In the genomic region with DNA sequence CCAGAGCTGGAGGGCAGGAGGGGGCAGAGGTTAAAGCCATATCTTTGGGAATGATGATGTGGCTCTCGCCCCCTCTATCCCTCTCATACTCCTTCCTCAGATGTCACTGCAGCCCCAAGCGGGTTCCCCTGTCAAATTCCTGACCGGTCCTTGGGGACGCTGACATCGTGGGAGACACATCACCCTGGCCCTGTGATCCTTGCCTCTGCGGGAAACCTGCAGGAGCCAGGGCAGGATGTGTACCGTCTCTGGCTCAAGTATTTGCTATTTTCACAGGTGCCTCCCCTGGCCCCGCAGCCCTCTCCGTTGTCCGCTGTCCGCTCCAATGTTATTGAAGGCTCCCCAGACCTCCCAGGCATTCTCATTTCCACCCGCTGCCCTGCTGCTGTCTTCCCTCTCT, we compare ENCODE assay signal across 15 cellular contexts.
DNase-seq lines count a peak whose midpoint lies in the region; ATAC-seq and TF ChIP-seq lines count a peak whose summit lies in the region.
"Had no signal": no experiment of that assay in that cellular context is flagged by ENCODE, and none has a peak within 500 bp of the region (broad histone marks: within the 10 kb centered on the region; RNA-seq: fewer than 3 reads in every experiment).

No MANE protein-coding gene starts in this region.

- peak overlapping the region; percentile 63 for H2AFZ ChIP-seq in smooth muscle cell (ENCODE audit: low read depth)

- H3K36me3 Mint-ChIP-seq in HFFc6 (ENCODE audit: low read depth), result no peaks in the 10 kb centered on the region
- H3K36me3 Mint-ChIP-seq in nephron progenitor cell (ENCODE audit: low read depth), result no peaks in the 10 kb centered on the region

- H3K27ac ChIP-seq in brain microvascular endothelial cell (peak overlapping the region; percentile 79), smooth muscle cell (ENCODE audit: low read depth) (peak overlapping the region; percentile 89), adrenal gland (peak overlapping the region in 2 of 5 donors; percentile 26 to 74), Peyer's patch (no peak overlapping the region)
- H3K27ac ChIP-seq: SJCRH30 had no signal

- H3K9me3 ChIP-seq in smooth muscle cell (replicated peaks; ENCODE audit: low read depth) (no peaks in the 10 kb centered on the region), adrenal gland (replicated peaks in 1 of 3) (no peaks in the 10 kb centered on the region), Peyer's patch (no peaks in the 10 kb centered on the region)
- H3K9me3 ChIP-seq: SJCRH30 had no signal

- H3K79me2 ChIP-seq in smooth muscle cell (ENCODE audit: low read depth), result no peaks in the 10 kb centered on the region

- in situ Hi-C loops in brain microvascular endothelial cell (cut with HindIII; ENCODE audit: low pct_ligation_motif_present, low sequenced_read_pairs), result no loop called here

- TF ChIP-seq CTCF in HFFc6 (IDR thresholded peaks at IDR 0.05) (no peak), brain microvascular endothelial cell (IDR thresholded peaks at IDR 0.05; ENCODE audit: low read depth, low read length, missing control alignments) (no peak), nephron progenitor cell (IDR thresholded peaks at IDR 0.05) (no peak), smooth muscle cell (IDR thresholded peaks at IDR 0.05; ENCODE audit: borderline replicate concordance, insufficient read depth, poor library complexity, severe bottlenecking) (no peak), adrenal gland (IDR thresholded peaks at IDR 0.05) (no peak), Peyer's patch (IDR thresholded peaks at IDR 0.05) (no peak)

- H3K27ac Mint-ChIP-seq in HFFc6 (0 out of 2 replicates have a peak overlapping the region, but pooled peaks have one; percentile 7), nephron progenitor cell (peak overlapping the region; percentile 54)
- H3K27ac Mint-ChIP-seq: CD4-positive, alpha-beta T cell; H9 had no signal

- no peaks in the 10 kb centered on the region for H3K36me3 ChIP-seq in brain microvascular endothelial cell (replicated peaks)
- H3K36me3 ChIP-seq in smooth muscle cell (ENCODE audit: low read depth), result no peaks in the 10 kb centered on the region
- no peaks in the 10 kb centered on the region for H3K36me3 ChIP-seq in adrenal gland (replicated peaks in 1 of 2)
- no peaks in the 10 kb centered on the region for H3K36me3 ChIP-seq in Peyer's patch
- H3K36me3 ChIP-seq: SJCRH30 had no signal

- H3F3A ChIP-seq in smooth muscle cell (ENCODE audit: low read depth), result peaks cover 5% of the 10 kb centered on the region

- H3K4me1 ChIP-seq in smooth muscle cell (ENCODE audit: low read depth) (peaks cover 21% of the 10 kb centered on the region), adrenal gland (replicated peaks in 1 of 2) (peaks cover 0 to 12% of the 10 kb centered on the region in 2 donors), Peyer's patch (no peaks in the 10 kb centered on the region)
- H3K4me1 ChIP-seq: SJCRH30 had no signal

- H3K9me3 Mint-ChIP-seq in HFFc6, result peaks cover 5% of the 10 kb centered on the region; the same call in 1 of the 2 replicates
- peaks cover 7% of the 10 kb centered on the region for H3K9me3 Mint-ChIP-seq in nephron progenitor cell
- H3K9me3 Mint-ChIP-seq: CD4-positive, alpha-beta T cell had no signal

- no peak for DNase-seq in HFFc6
- DNase-seq in brain microvascular endothelial cell, result no peak
- DNase-seq in nephron progenitor cell, result peak; percentile 52
- no peak for DNase-seq in smooth muscle cell (lab: John Stamatoyannopoulos, UW; ENCODE audit: unreplicated experiment)
- DNase-seq in adrenal gland, result no peak
- no peak for DNase-seq in Peyer's patch
- DNase-seq: CD4-positive, alpha-beta T cell; H9; MV-4-11; NCI-H446; OCI-M1 had no signal

- H4K20me1 ChIP-seq in smooth muscle cell (ENCODE audit: low read depth), result no peaks in the 10 kb centered on the region

- H3K27me3 ChIP-seq in brain microvascular endothelial cell (replicated peaks) (no peaks in the 10 kb centered on the region), smooth muscle cell (ENCODE audit: low read depth) (no peaks in the 10 kb centered on the region), adrenal gland (peaks cover 6% of the 10 kb centered on the region), Peyer's patch (no peaks in the 10 kb centered on the region)

- H3K27me3 Mint-ChIP-seq in HFFc6 (ENCODE audit: insufficient read depth) (peaks cover 11% of the 10 kb centered on the region; the same call in 1 of the 2 replicates), nephron progenitor cell (ENCODE audit: low read depth, poor library complexity) (peaks cover 7% of the 10 kb centered on the region)

- no peak overlapping the region for H3K9ac ChIP-seq in smooth muscle cell (ENCODE audit: low read depth)

- ATAC-seq in HG02763 (IDR thresholded peaks at IDR 0.05; ENCODE audit: unreplicated experiment) (no peak), HG02798 (IDR thresholded peaks at IDR 0.05; ENCODE audit: poor library complexity, unreplicated experiment) (no peak)
- ATAC-seq: K562 had no signal

- 91% methylated on average over 12 of the region's 12 CpGs for WGBS in smooth muscle cell (ENCODE audit: low lambda C conversion rate)
- 40 to 48% (median 45%) methylated on average over 6 to 12 of the region's 12 CpGs for WGBS in adrenal gland, 4 donors

- intact Hi-C loops in adrenal gland (cut with DNase I), result no loop called here

- H3K4me1 Mint-ChIP-seq in HFFc6 (ENCODE audit: low read depth) (peaks cover 37% of the 10 kb centered on the region), nephron progenitor cell (peaks cover 66% of the 10 kb centered on the region)

- TF ChIP-seq POLR2A in adrenal gland (IDR thresholded peaks at IDR 0.05) (no peak), Peyer's patch (IDR thresholded peaks at IDR 0.05) (no peak)

- H3K4me3 Mint-ChIP-seq in HFFc6 (no peak overlapping the region), nephron progenitor cell (peak overlapping the region; percentile 1)
- H3K4me3 Mint-ChIP-seq: CD4-positive, alpha-beta T cell; H9 had no signal

- H3K4me2 ChIP-seq in smooth muscle cell, result peak overlapping the region; percentile 64

- no peak overlapping the region for H3K4me3 ChIP-seq in brain microvascular endothelial cell (ENCODE audit: low read depth, low read length)
- H3K4me3 ChIP-seq in smooth muscle cell, result no peak overlapping the region
- no peak overlapping the region for H3K4me3 ChIP-seq in adrenal gland
- H3K4me3 ChIP-seq in Peyer's patch, result no peak overlapping the region
- H3K4me3 ChIP-seq: K562, SJCRH30 had no signal

Comparison
In these comparisons a context has a peak if more than half of its experiments do, and no peak if none do; other contexts are left out.
1. H3K27ac ChIP-seq: peak in brain microvascular endothelial cell (single experiment) and smooth muscle cell (single experiment); none in Peyer's patch (0 of 4).